Comparison of ENCODE assay signal across 7 cellular contexts in the genomic region with DNA sequence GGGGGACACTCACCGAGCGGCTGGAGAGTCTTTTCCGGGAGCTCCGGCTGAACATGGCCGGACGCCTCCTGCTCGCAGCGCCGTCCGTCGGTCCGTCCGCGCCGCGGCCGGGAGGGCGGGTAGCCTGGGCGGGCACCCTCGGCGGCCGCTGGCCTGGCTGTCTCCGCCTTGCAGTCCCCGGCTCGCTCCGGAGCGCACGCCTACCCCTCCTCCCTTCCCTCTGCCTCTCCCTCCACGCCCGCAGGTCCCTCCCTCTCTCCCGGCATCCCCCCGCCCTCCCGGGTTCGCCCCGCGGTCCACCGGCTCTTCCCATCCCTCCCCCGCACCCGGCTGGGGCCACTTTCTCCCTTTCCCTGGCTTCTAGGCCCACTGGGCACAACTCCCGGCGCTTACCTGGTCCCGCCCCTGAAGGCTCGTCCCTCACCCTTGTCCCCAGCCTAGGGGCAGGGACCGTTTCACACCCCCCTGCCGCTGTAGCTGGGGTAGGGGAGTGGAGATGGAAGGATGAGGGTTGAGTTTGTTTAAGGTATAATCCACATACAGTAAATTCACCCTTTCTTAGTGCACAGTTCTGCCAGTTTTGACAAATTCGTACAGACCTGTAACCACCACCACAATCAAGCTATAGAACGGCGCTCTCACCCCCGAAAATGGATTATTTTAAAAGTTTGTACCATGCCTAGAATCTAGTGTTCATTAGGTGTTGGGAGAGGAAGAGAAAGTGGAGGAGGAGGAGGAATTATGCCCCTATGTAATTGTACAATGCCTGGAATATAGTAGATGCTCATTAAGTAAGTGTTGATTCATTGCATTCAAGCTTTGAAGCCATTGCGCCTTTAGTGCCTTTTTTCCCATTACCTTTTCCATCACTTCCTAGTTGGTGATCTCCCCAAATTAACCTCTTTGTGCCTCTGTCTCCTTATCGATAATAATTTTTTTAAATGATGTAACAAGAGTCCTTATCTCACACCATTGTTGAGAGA.
DNase-seq lines count a peak whose midpoint lies in the region; ATAC-seq, FAIRE-seq and TF ChIP-seq lines count a peak whose summit lies in the region.

No MANE protein-coding gene starts in this region.

- intact Hi-C loops in adrenal gland (cut with DNase I) = no loop called here

- H3K27me3 ChIP-seq in adrenal gland (peaks cover 4% of the 10 kb centered on the region), iPS-15b (ENCODE audit: control insufficient read depth, insufficient read depth, low read length) (peaks cover 27% of the 10 kb centered on the region), subcutaneous abdominal adipose tissue (ENCODE audit: control insufficient read depth in 5 of 5, insufficient read depth in 4 of 5, low read length in 5 of 5) (peaks cover 0 to 13% (median 6%) of the 10 kb centered on the region in 5 donors)

- H3K9ac ChIP-seq in iPS-15b (ENCODE audit: low read depth, low read length) (no peak overlapping the region), subcutaneous abdominal adipose tissue (ENCODE audit: low read length in 5 of 5) (peak overlapping the region in 3 of 5 donors; percentile 30 to 63 (median 39))

- H3K4me3 ChIP-seq in HFF-Myc (replicated peaks; ENCODE audit: low read depth, low read length) = peak overlapping the region; percentile 42
- peak overlapping the region in 1 of 4 donors; percentile 62 for H3K4me3 ChIP-seq in adrenal gland
- peak overlapping the region; percentile 77 for H3K4me3 ChIP-seq in iPS-15b (ENCODE audit: low read depth, low read length)
- peak overlapping the region in 4 of 5 donors; percentile 54 to 65 (median 63) for H3K4me3 ChIP-seq in subcutaneous abdominal adipose tissue (ENCODE audit: low read depth in 1 of 5, low read length in 5 of 5)

- no peak overlapping the region for H3K4me3 Mint-ChIP-seq in activated CD4-positive, alpha-beta memory T cell treated with anti-CD3 and anti-CD28 coated beads, Interleukin-2, amount 10 ng/mL, durations not matched to agents 7 days and 5 days

- H3K27ac Mint-ChIP-seq in activated CD4-positive, alpha-beta memory T cell treated with anti-CD3 and anti-CD28 coated beads, Interleukin-2, amount 10 ng/mL, durations not matched to agents 7 days and 5 days = no peak overlapping the region

- H3K9me3 ChIP-seq in adrenal gland (replicated peaks in 1 of 3) = no peaks in the 10 kb centered on the region
- no peaks in the 10 kb centered on the region for H3K9me3 ChIP-seq in iPS-15b (ENCODE audit: control insufficient read depth, insufficient read depth, low read length)
- no peaks in the 10 kb centered on the region for H3K9me3 ChIP-seq in subcutaneous abdominal adipose tissue (ENCODE audit: control insufficient read depth in 5 of 5, low read length in 5 of 5)

- TF ChIP-seq POLR2A in adrenal gland (IDR thresholded peaks at IDR 0.05) (no peak), H54 (IDR thresholded peaks at IDR 0.05; ENCODE audit: low read depth, low read length) (no peak)

- WGBS in adrenal gland, 4 donors = 14 to 51% (median 25%) methylated on average over 11 to 51 of the region's 51 CpGs

- TF ChIP-seq CTCF in HFF-Myc (IDR thresholded peaks at IDR 0.05; ENCODE audit: low read depth, low read length, missing control alignments) (no peak), adrenal gland (IDR thresholded peaks at IDR 0.05) (no peak)

- no peaks in the 10 kb centered on the region for H3K36me3 Mint-ChIP-seq in activated CD4-positive, alpha-beta memory T cell treated with anti-CD3 and anti-CD28 coated beads, Interleukin-2, amount 10 ng/mL, durations not matched to agents 7 days and 5 days (ENCODE audit: low read depth)

- CTCF ChIA-PET in activated CD4-positive, alpha-beta memory T cell treated with anti-CD3 and anti-CD28 coated beads, Interleukin-2, amount 10 ng/mL, durations not matched to agents 7 days and 5 days (lab: Charles Lee) = no interaction called here

- ATAC-seq in GM18520 (IDR thresholded peaks at IDR 0.05; ENCODE audit: unreplicated experiment) = no peak

- H3K4me1 Mint-ChIP-seq in activated CD4-positive, alpha-beta memory T cell treated with anti-CD3 and anti-CD28 coated beads, Interleukin-2, amount 10 ng/mL, durations not matched to agents 7 days and 5 days = no peaks in the 10 kb centered on the region

- DNase-seq in HFF-Myc (ENCODE audit: extremely low read depth, low read depth) (no peak), adrenal gland (peak in 5 of 7 donors; percentile 22 to 43 (median 30)), H54 (ENCODE audit: insufficient read length, low spot score) (no peak)
- DNase-seq in activated CD4-positive, alpha-beta memory T cell treated with anti-CD3 and anti-CD28 coated beads, Interleukin-2, amount 10 ng/mL, durations not matched to agents 7 days and 5 days = no peak

- no peak overlapping the region for H3K27ac ChIP-seq in adrenal gland
- H3K27ac ChIP-seq in subcutaneous abdominal adipose tissue (ENCODE audit: low read depth, low read length) = no peak overlapping the region

- no peaks in the 10 kb centered on the region for H3K9me3 Mint-ChIP-seq in activated CD4-positive, alpha-beta memory T cell treated with anti-CD3 and anti-CD28 coated beads, Interleukin-2, amount 10 ng/mL, durations not matched to agents 7 days and 5 days

- peaks cover 0 to 21% of the 10 kb centered on the region in 2 donors for H3K4me1 ChIP-seq in adrenal gland (replicated peaks in 1 of 2)
- H3K4me1 ChIP-seq in iPS-15b (ENCODE audit: control insufficient read depth, insufficient read depth, low read length) = peaks cover 23% of the 10 kb centered on the region
- H3K4me1 ChIP-seq in subcutaneous abdominal adipose tissue (ENCODE audit: control insufficient read depth in 5 of 5, insufficient read depth in 5 of 5, low read length in 5 of 5) = peaks cover 0 to 19% (median 15%) of the 10 kb centered on the region in 5 donors

- peaks cover 43% of the 10 kb centered on the region for H3K27me3 Mint-ChIP-seq in activated CD4-positive, alpha-beta memory T cell treated with anti-CD3 and anti-CD28 coated beads, Interleukin-2, amount 10 ng/mL, durations not matched to agents 7 days and 5 days

- POLR2A ChIA-PET in activated CD4-positive, alpha-beta memory T cell treated with anti-CD3 and anti-CD28 coated beads, Interleukin-2, amount 10 ng/mL, durations not matched to agents 7 days and 5 days (lab: Charles Lee) = no interaction called here

- no peaks in the 10 kb centered on the region for H3K36me3 ChIP-seq in adrenal gland (replicated peaks in 1 of 2)
- no peaks in the 10 kb centered on the region for H3K36me3 ChIP-seq in iPS-15b (ENCODE audit: control insufficient read depth, insufficient read depth, low read length)
- no peaks in the 10 kb centered on the region for H3K36me3 ChIP-seq in subcutaneous abdominal adipose tissue (ENCODE audit: control insufficient read depth in 5 of 5, insufficient read depth in 5 of 5, low read length in 5 of 5)

- no peak for FAIRE-seq in H54 (lab: Jason Lieb, UNC)

Comparison
In these comparisons a context has a peak if more than half of its experiments do, and no peak if none do; other contexts are left out.
1. DNase-seq: peak in adrenal gland (5 of 7); none in HFF-Myc (single experiment), H54 (single experiment) and activated CD4-positive, alpha-beta memory T cell treated with anti-CD3 and anti-CD28 coated beads, Interleukin-2, amount 10 ng/mL, durations not matched to agents 7 days and 5 days (single experiment).